ENCODE assay signal across 29 cellular contexts in the genomic region with DNA sequence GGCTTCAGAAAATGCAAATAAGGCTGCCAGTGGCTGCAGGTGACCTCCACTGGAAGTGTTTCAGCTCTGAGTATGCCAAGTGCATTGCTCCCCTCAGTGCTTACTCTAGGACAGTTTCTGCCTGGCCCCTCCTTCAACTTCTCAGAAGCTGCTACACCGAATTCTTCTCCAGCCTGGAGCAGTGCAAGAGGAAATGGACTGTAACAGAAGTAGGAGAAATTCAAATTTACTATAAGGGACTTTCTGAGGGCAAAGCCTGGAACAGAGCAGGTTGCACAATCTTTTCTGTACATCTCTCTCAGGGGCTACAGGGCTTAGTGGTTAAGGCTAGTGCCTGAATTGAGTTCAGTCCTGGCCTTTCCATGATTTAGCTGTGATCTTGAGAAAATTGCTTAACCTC.
DNase-seq lines count a peak whose midpoint lies in the region; ATAC-seq and TF ChIP-seq lines count a peak whose summit lies in the region.
"Had no signal": no experiment of that assay in that cellular context is flagged by ENCODE, and none has a peak within 500 bp of the region (broad histone marks: within the 10 kb centered on the region; RNA-seq: fewer than 3 reads in every experiment).

No MANE protein-coding gene starts in this region.

- no peaks in the 10 kb centered on the region for H3K27me3 ChIP-seq in thyroid gland
- H3K27me3 ChIP-seq: BLaER1 treated with 17β-estradiol and CSF1 and Interleukin-3, amounts not matched to agents 10 nM and 100 nM; Peyer's patch had no signal

- ATAC-seq in GM18517 (IDR thresholded peaks at IDR 0.05; ENCODE audit: unreplicated experiment) (no peak), HG02588 (IDR thresholded peaks at IDR 0.05; ENCODE audit: unreplicated experiment) (no peak)
- ATAC-seq: activated T-helper 17 cell treated with anti-CD3 and anti-CD28 coated beads, Interleukin-2, amount 50 U/mL, for 72 hours; naive thymus-derived CD4-positive, alpha-beta T cell; psoas muscle; stimulated activated effector memory CD8-positive, alpha-beta T cell treated with anti-CD3 and anti-CD28 coated beads, Interleukin-12 subunit alpha, Interleukin-12 subunit beta, amount 100 ng/mL, for 72 hours had no signal

- H3K4me1 ChIP-seq in thyroid gland, result peaks cover 19 to 44% of the 10 kb centered on the region in 2 donors

- intact Hi-C loops in thyroid gland (cut with DNase I), result loop anchor here (10.0 kb wide), 1 partner anchor 121 kb away; no protein-coding TSS in a partner anchor

- no peak for TF ChIP-seq POLR2A in thyroid gland (IDR thresholded peaks at IDR 0.05)

- no peak for TF ChIP-seq CTCF in thyroid gland (IDR thresholded peaks at IDR 0.05)

- DNase-seq in NOMO-1 treated with DMSO at 0.1 percent for 48 hours (lab: John Stamatoyannopoulos, UW; ENCODE audit: unreplicated experiment) (peak; percentile 14), NOMO-1 treated with dmso at 0.1 percent for 144 hours (lab: John Stamatoyannopoulos, UW; ENCODE audit: unreplicated experiment) (no peak), amniotic epithelial cell (ENCODE audit: low read depth) (peak; percentile 46), kidney tubule cell (ENCODE audit: low spot score) (peak; percentile 49), thyroid gland (peak; percentile 80 to 84), NCI-H748 (lab: John Stamatoyannopoulos, UW; ENCODE audit: unreplicated experiment) (no peak)
- DNase-seq: activated CD4-positive, alpha-beta memory T cell treated with anti-CD3 and anti-CD28 coated beads, Interleukin-2, amount 10 ng/mL, durations not matched to agents 7 days and 5 days; activated CD8-positive, alpha-beta memory T cell treated with anti-CD3 and anti-CD28 coated beads, Interleukin-2, amount 50 U/mL, for 4 hours; activated naive CD4-positive, alpha-beta T cell treated with anti-CD3 and anti-CD28 coated beads, Interleukin-2, amount 50 U/mL, for 16 hours; GM23248; immature natural killer cell; left ventricle myocardium inferior; midbrain; naive thymus-derived CD4-positive, alpha-beta T cell; NCI-H1417 treated with DMSO at 0.1 percent for 48 hours; NCI-H2029 treated with DMSO at 0.1 percent for 48 hours; NCI-H524 treated with DMSO at 0.1 percent for 48 hours; NK-92 treated with Interleukin-12 subunit alpha and Interleukin-12 subunit beta, amount 100 ng/mL, for 24 hours; Peyer's patch; psoas muscle; SHP77; stimulated activated CD4-positive, alpha-beta T cell treated with anti-CD3 and anti-CD28 coated beads, Interleukin-15, amount 100 ng/mL, for 24 hours; SW 1271 had no signal

- WGBS in thyroid gland, 2 donors, result 4 to 33% methylated on average over 1 of the region's 1 CpG

- H3K4me3 ChIP-seq in thyroid gland (replicated peaks in 1 of 3), result no peak overlapping the region
- H3K4me3 ChIP-seq: BLaER1 treated with 17β-estradiol and CSF1 and Interleukin-3, amounts not matched to agents 10 nM and 100 nM; GM23248; left ventricle myocardium inferior; Peyer's patch; psoas muscle had no signal

- H3K27ac ChIP-seq in thyroid gland, result peak overlapping the region; percentile 56 to 75 (median 74)
- H3K27ac ChIP-seq: 22Rv1, GM23248, left ventricle myocardium inferior, Peyer's patch, psoas muscle had no signal

- no peaks in the 10 kb centered on the region for H3K36me3 ChIP-seq in thyroid gland
- H3K36me3 ChIP-seq: BLaER1 treated with 17β-estradiol and CSF1 and Interleukin-3, amounts not matched to agents 10 nM and 100 nM; left ventricle myocardium inferior; Peyer's patch had no signal

- H3K9me3 ChIP-seq in thyroid gland, result no peaks in the 10 kb centered on the region
- H3K9me3 ChIP-seq: psoas muscle had no signal

Comparison
In these comparisons a context has a peak if more than half of its experiments do, and no peak if none do; other contexts are left out.
1. DNase-seq: peak in NOMO-1 treated with DMSO at 0.1 percent for 48 hours (single experiment), amniotic epithelial cell (single experiment), kidney tubule cell (single experiment) and thyroid gland (2 of 2); none in NOMO-1 treated with dmso at 0.1 percent for 144 hours (single experiment) and NCI-H748 (single experiment).